Comparison of ENCODE assay signal across 1 cellular context in the genomic region with DNA sequence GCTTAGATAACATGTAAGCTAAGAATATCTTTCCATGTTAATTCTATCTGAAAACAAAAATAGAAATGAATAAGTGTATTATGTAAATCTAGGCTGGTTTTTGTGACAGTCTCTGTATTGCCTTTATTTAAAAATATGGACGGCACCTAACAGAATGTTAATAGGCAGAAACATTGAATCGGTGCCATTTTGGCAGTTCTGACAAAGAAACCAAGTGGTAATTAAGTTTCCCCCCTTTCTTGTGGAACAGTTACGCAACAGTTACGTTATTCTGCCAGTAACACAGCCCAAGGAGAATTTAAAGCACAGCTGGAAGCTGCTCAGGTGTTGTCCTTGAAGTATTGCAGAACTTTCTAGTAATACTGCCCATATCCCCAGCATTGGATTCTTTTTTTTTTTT.
A peak's percentile ranks its signal among the peaks of the same experiment; 100 is the strongest.
TF ChIP-seq lines count a peak whose summit lies in the region.

No MANE protein-coding gene starts in this region.

TF ChIP-seq in A549, 52 proteins besides CTCF, POLR2A, EP300 and RAD21:
- TF ChIP-seq CEBPB (IDR thresholded peaks at IDR 0.05) (peak; percentile 52 to 60), TFCP2L1 (CRISPR knock-in tag; IDR thresholded peaks at IDR 0.05) (no peak)
